In genomic region chr14:78947681-78948080, GRCh38 we compare ENCODE assay signal across 27 cellular contexts.
"Had no signal": no experiment of that assay in that cellular context is flagged by ENCODE, and none has a peak within 500 bp of the region (broad histone marks: within the 10 kb centered on the region; RNA-seq: fewer than 3 reads in every experiment).

No MANE protein-coding gene starts in this region.

- H3K4me1 ChIP-seq: colonic mucosa, esophagus muscularis mucosa, esophagus squamous epithelium, gastrocnemius medialis, gastroesophageal sphincter, heart left ventricle, heart right ventricle had no signal

- H3K27ac ChIP-seq: colonic mucosa, coronary artery, dorsolateral prefrontal cortex, epithelial cell of prostate, esophagus muscularis mucosa, esophagus squamous epithelium, foreskin keratinocyte, gastrocnemius medialis, gastroesophageal sphincter, heart left ventricle, heart right ventricle had no signal

- H3K36me3 ChIP-seq: colonic mucosa, esophagus muscularis mucosa, esophagus squamous epithelium, gastrocnemius medialis, gastroesophageal sphincter, heart left ventricle, heart right ventricle had no signal

- H3K9me3 ChIP-seq: colonic mucosa, esophagus muscularis mucosa, esophagus squamous epithelium, gastrocnemius medialis, gastroesophageal sphincter, heart left ventricle, heart right ventricle had no signal

- FAIRE-seq: colon, endometrium, frontal cortex had no signal

- H3K9me3 Mint-ChIP-seq: dendritic cell treated with granulocyte-macrophage colony-stimulating factor and Interleukin-4, amounts not matched to agents 40 ng/mL and 50 ng/mL, for 4 days; effector memory CD8-positive, alpha-beta T cell; endodermal cell had no signal

- H3K27me3 ChIP-seq: colonic mucosa, dorsolateral prefrontal cortex, esophagus muscularis mucosa, gastroesophageal sphincter had no signal

- H3K4me3 Mint-ChIP-seq: dendritic cell treated with granulocyte-macrophage colony-stimulating factor and Interleukin-4, amounts not matched to agents 40 ng/mL and 50 ng/mL, for 4 days; effector memory CD8-positive, alpha-beta T cell; endodermal cell had no signal

- H3K4me3 ChIP-seq: colonic mucosa, coronary artery, dorsolateral prefrontal cortex, esophagus muscularis mucosa, esophagus squamous epithelium, gastrocnemius medialis, gastroesophageal sphincter, heart left ventricle, heart right ventricle had no signal

- DNase-seq: colonic mucosa; cortex of kidney; dermis blood vessel endothelial cell; dorsolateral prefrontal cortex; effector CD4-positive, alpha-beta T cell; effector CD8-positive, alpha-beta T cell; effector memory CD4-positive, alpha-beta T cell; effector memory CD8-positive, alpha-beta T cell; endodermal cell; erythroblast; esophagus squamous epithelium; foreskin fibroblast; foreskin keratinocyte; foreskin melanocyte; gastrocnemius medialis; glutamatergic neuron; head of caudate nucleus; heart left ventricle; heart right ventricle had no signal

- H3K27me3 Mint-ChIP-seq: effector memory CD8-positive, alpha-beta T cell had no signal

- H3K27ac Mint-ChIP-seq: dendritic cell treated with granulocyte-macrophage colony-stimulating factor and Interleukin-4, amounts not matched to agents 40 ng/mL and 50 ng/mL, for 4 days; effector memory CD8-positive, alpha-beta T cell; endodermal cell had no signal
